ENCODE assay signal across 11 cellular contexts in genomic region chr1:231162970-231163830, GRCh38. TPM values are rescaled to one million over a fixed set of nuclear protein-coding genes. Genes with fewer than 3 reads are reported as not detected.
DNase-seq lines count a peak whose midpoint lies in the region; ATAC-seq and TF ChIP-seq lines count a peak whose summit lies in the region.
"Had no signal": no experiment of that assay in that cellular context is flagged by ENCODE, and none has a peak within 500 bp of the region (broad histone marks: within the 10 kb centered on the region; RNA-seq: fewer than 3 reads in every experiment).

No MANE protein-coding gene starts in this region.

- WGBS in H9 (ENCODE audit: extremely low coverage, insufficient read length, low lambda C conversion rate), result no CpG with 5 or more reads among the region's 98 CpGs

- H3K4me1 ChIP-seq in H9 (ENCODE audit: insufficient read depth, low read length) (no peaks in the 10 kb centered on the region), breast epithelium (peaks cover 4 to 18% of the 10 kb centered on the region in 2 donors)

- no peak overlapping the region for H3K9ac ChIP-seq in H9 (ENCODE audit: extremely low read depth, insufficient read length, low read length)
- peak overlapping the region; percentile 82 for H3K9ac ChIP-seq in neural cell (ENCODE audit: low read length)

- peaks cover 30% of the 10 kb centered on the region for H3K27me3 ChIP-seq in BJ (ENCODE audit: control insufficient read depth, insufficient read depth, low read length)
- peaks cover 55% of the 10 kb centered on the region for H3K27me3 ChIP-seq in H9 (ENCODE audit: insufficient read depth, low read length)
- H3K27me3 ChIP-seq in breast epithelium, result peaks cover 3 to 74% of the 10 kb centered on the region in 2 donors
- H3K27me3 ChIP-seq in neural cell (ENCODE audit: insufficient read depth, low read depth, low read length), result peaks cover 11% of the 10 kb centered on the region

- POLR2A ChIA-PET in BJ (lab: Charles Lee), result no interaction called here

- H3K27me3 Mint-ChIP-seq in H9 (ENCODE audit: low read depth), result peaks cover 95% of the 10 kb centered on the region

- H3K27ac Mint-ChIP-seq in H9, result no peak overlapping the region

- H3K9me3 Mint-ChIP-seq in H9, result peaks cover 0 to 4% of the 10 kb centered on the region in 2 experiments; a peak in 2 of 5 replicates

- no peaks in the 10 kb centered on the region; a peak in 1 of 7 replicates for H3K36me3 Mint-ChIP-seq in H9 (ENCODE audit: insufficient read depth in 1 of 3, low read depth in 3 of 3)

- H3K4ac ChIP-seq in H9 (ENCODE audit: low read depth, low read length), result no peak overlapping the region

- H3K18ac ChIP-seq in H9 (ENCODE audit: insufficient read length, low read depth, low read length), result no peak overlapping the region

- H2BK15ac ChIP-seq in H9 (ENCODE audit: low read depth, low read length), result no peak overlapping the region

- H3K36me3 ChIP-seq in BJ (ENCODE audit: control insufficient read depth, insufficient read depth, low read length) (no peaks in the 10 kb centered on the region), breast epithelium (no peaks in the 10 kb centered on the region), neural cell (ENCODE audit: insufficient read depth, low read length) (no peaks in the 10 kb centered on the region)
- H3K36me3 ChIP-seq: tibial nerve had no signal

- H3K4me2 ChIP-seq in H9 (ENCODE audit: insufficient read depth, insufficient read length, low read length) (peak overlapping the region; percentile 76), neural cell (ENCODE audit: low read length) (peak overlapping the region; percentile 59)

- no peak for DNase-seq in BJ (ENCODE audit: low read depth)
- DNase-seq in H9, result no peak
- no peak for DNase-seq in breast epithelium (ENCODE audit: low spot score in 2 of 2)
- no peak for DNase-seq in NCI-H187 treated with DMSO at 0.1 percent for 48 hours (lab: John Stamatoyannopoulos, UW)
- DNase-seq in NCI-H774 (lab: John Stamatoyannopoulos, UW), result no peak
- DNase-seq in islet precursor cell, result no peak
- DNase-seq: activated CD4-positive, alpha-beta T cell treated with anti-CD3 and anti-CD28 coated beads for 1 hour had no signal

- H2AFZ ChIP-seq in H9 (ENCODE audit: low read length) (no peak overlapping the region), neural cell (ENCODE audit: low read depth, low read length) (peak overlapping the region; percentile 21)

- H2BK5ac ChIP-seq in H9 (ENCODE audit: insufficient read length, low read length), result no peak overlapping the region

- no peak overlapping the region for H4K8ac ChIP-seq in H9 (replicated peaks; ENCODE audit: insufficient read length, low read depth, low read length)

- peaks cover 17% of the 10 kb centered on the region for H3K23me2 ChIP-seq in H9 (ENCODE audit: insufficient read length, low read depth, low read length, poor library complexity, severe bottlenecking)

- H3K27ac ChIP-seq in H9 (ENCODE audit: insufficient read length, low read depth, low read length) (no peak overlapping the region), breast epithelium (no peak overlapping the region), neural cell (ENCODE audit: low read length) (peak overlapping the region; percentile 85)
- H3K27ac ChIP-seq: HL-60, tibial nerve had no signal

- no peak for TF ChIP-seq POLR2A in breast epithelium (IDR thresholded peaks at IDR 0.05)

- H3K79me1 ChIP-seq in H9 (ENCODE audit: insufficient read depth, low read depth, low read length, poor library complexity, severe bottlenecking), result no peaks in the 10 kb centered on the region

- no peak overlapping the region for H2BK12ac ChIP-seq in H9 (ENCODE audit: insufficient read length, low read depth, low read length)

- no peak overlapping the region for H3T11ph ChIP-seq in H9 (ENCODE audit: low read length)

- TF ChIP-seq CTCF in BJ (IDR thresholded peaks at IDR 0.05; ENCODE audit: insufficient read depth, low read depth, low read length) (no peak), H9 (conservative IDR thresholded peaks at IDR 0.05) (no peak), breast epithelium (IDR thresholded peaks at IDR 0.05) (no peak), neural cell (IDR thresholded peaks at IDR 0.05; ENCODE audit: poor library complexity, severe bottlenecking) (no peak)

- no peak overlapping the region for H3K56ac ChIP-seq in H9 (ENCODE audit: insufficient read length, low read depth, low read length)

- no peaks in the 10 kb centered on the region for H4K20me1 ChIP-seq in H9 (ENCODE audit: control insufficient read depth, insufficient read depth, insufficient read length)
- H4K20me1 ChIP-seq in neural cell (ENCODE audit: insufficient read depth), result no peaks in the 10 kb centered on the region

- no peak overlapping the region for H4K5ac ChIP-seq in H9 (ENCODE audit: insufficient read length, low read depth, low read length)

- no peak for ATAC-seq in HG02642 (IDR thresholded peaks at IDR 0.05; ENCODE audit: poor library complexity, unreplicated experiment)

- CTCF ChIA-PET in BJ (lab: Yijun Ruan, JAX), result interaction anchor here (0.6 to 1.7 kb wide), 5 partner anchors 10 to 427 kb away, joined by 3 to 5 read pairs (median 3); no protein-coding TSS in a partner anchor

- intact Hi-C loops in breast epithelium (cut with DNase I; ENCODE audit: low total_unique reads), result no loop called here

- peaks cover 2 to 7% of the 10 kb centered on the region in 2 experiments; a peak in 2 of 4 replicates for H3K4me1 Mint-ChIP-seq in H9

- H3K23ac ChIP-seq in H9 (ENCODE audit: insufficient read length, low read depth, low read length), result no peak overlapping the region

- no peak overlapping the region; the same call in 1 of the 2 replicates for H3K14ac ChIP-seq in H9 (ENCODE audit: insufficient read depth, low read length)

- peak overlapping the region; percentile 33 to 70 for H3K4me3 Mint-ChIP-seq in H9

- TF ChIP-seq RAD21 in neural cell (conservative IDR thresholded peaks at IDR 0.05), result no peak

- no peak overlapping the region for H2BK120ac ChIP-seq in H9 (ENCODE audit: low read depth, low read length, poor library complexity, severe bottlenecking)

- no peak overlapping the region for H2BK20ac ChIP-seq in H9 (ENCODE audit: low read depth, low read length, poor library complexity, severe bottlenecking)

- no peak for TF ChIP-seq EP300 in neural cell (conservative IDR thresholded peaks at IDR 0.05; ENCODE audit: poor library complexity, severe bottlenecking)

- no peak overlapping the region for H2AK5ac ChIP-seq in H9 (ENCODE audit: insufficient read length, low read length)

- no peaks in the 10 kb centered on the region for H3K9me2 ChIP-seq in neural cell (ENCODE audit: insufficient read depth, low read length)

- no peak overlapping the region for H4K91ac ChIP-seq in H9 (ENCODE audit: insufficient read length, low read depth, low read length)

- H3K9me3 ChIP-seq in H9 (ENCODE audit: control insufficient read depth, low read depth, low read length), result no peaks in the 10 kb centered on the region
- H3K9me3 ChIP-seq in breast epithelium, result no peaks in the 10 kb centered on the region
- H3K9me3 ChIP-seq in neural cell (ENCODE audit: low read length), result no peaks in the 10 kb centered on the region
- H3K9me3 ChIP-seq: tibial nerve had no signal

- H3K79me2 ChIP-seq in H9 (ENCODE audit: insufficient read depth, low read length), result no peaks in the 10 kb centered on the region
- peaks cover 29% of the 10 kb centered on the region for H3K79me2 ChIP-seq in neural cell (replicated peaks; ENCODE audit: insufficient read depth, low read length)

- no peaks in the 10 kb centered on the region for H3F3A ChIP-seq in neural cell (ENCODE audit: insufficient read depth, low read length, poor library complexity, severe bottlenecking)

- peak overlapping the region; percentile 17 for H3K4me3 ChIP-seq in BJ (ENCODE audit: low read depth, low read length)
- H3K4me3 ChIP-seq in breast epithelium, result peak overlapping the region in 2 of 3 donors; percentile 39 to 62
- H3K4me3 ChIP-seq in neural cell (ENCODE audit: low read length), result peak overlapping the region; percentile 96

TF ChIP-seq in neural cell, 6 proteins besides CTCF, POLR2A, EP300 and RAD21:
- TF ChIP-seq REST (IDR thresholded peaks at IDR 0.05; ENCODE audit: borderline replicate concordance), result no peak
- no peak for TF ChIP-seq EZH2 (IDR thresholded peaks at IDR 0.05; ENCODE audit: borderline replicate concordance, insufficient read depth, low read length, poor library complexity, severe bottlenecking)
TF ChIP-seq in neural cell: peak in this region for 0.

RNA-seq across cellular contexts. Expression of gene TRIM67, which starts 1.3 kb away (rescaled TPM):
- polyA plus RNA-seq in BJ (2011; rRNA removed), result 0.01 and 0.02 TPM in 2 replicates
- polyA minus RNA-seq in BJ (2011; rRNA and poly(A)+ RNA removed), result under 0.01 and 0.05 TPM in 2 replicates
- not detected in 2 replicates for total RNA-seq in H9 (2021)
- not detected for total RNA-seq in breast epithelium
- polyA plus RNA-seq in neural cell, result 8.0 and 8.2 TPM in 2 replicates
- polyA minus RNA-seq in neural cell, result 21.2 and 27.7 TPM in 2 replicates

Comparison
In these comparisons a context has a peak if more than half of its experiments do, and no peak if none do; other contexts are left out.
1. H3K4me3 ChIP-seq: peak in every context shown above with its lines; median percentile 96 in neural cell; 50 in breast epithelium; 17 in BJ.